14 cellular contexts compared by ENCODE assay signal in the genomic region with DNA sequence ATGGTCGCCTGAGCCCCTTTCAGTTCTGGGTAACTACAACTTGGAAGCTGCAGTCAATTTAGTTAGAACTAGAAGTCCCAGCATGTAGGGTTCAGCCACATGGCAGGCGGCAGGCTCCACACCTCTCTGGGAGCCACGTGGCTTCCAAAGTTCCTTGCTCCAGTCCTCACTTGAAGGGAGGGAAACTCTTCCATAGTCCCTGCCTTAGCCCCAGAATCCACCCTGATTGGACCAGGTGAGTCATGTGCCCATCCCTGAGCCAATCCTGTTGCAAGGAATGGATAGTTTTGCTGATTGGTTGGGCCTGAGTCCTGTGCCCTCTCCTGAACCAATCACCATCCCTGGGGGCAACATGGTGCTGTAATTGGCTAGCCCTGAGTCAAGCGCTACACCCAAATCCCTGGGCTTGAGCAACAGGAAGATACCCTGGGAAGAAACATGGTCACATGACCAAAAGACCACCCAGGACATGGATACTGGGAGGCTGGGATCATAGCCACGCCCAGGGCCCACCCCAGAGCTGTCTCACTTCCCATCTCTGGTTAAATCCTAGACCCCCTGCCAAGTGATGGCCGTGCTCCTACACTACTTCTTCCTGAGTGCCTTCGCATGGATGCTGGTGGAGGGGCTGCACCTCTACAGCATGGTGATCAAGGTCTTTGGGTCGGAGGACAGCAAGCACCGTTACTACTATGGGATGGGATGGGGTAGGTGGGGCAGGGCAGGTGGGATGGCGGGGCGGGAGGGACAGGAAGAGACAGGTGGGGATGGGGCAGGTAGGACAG.
"Had no signal": no experiment of that assay in that cellular context is flagged by ENCODE, and none has a peak within 500 bp of the region (broad histone marks: within the 10 kb centered on the region; RNA-seq: fewer than 3 reads in every experiment).

No MANE protein-coding gene starts in this region.

- H3K4me1 ChIP-seq: ascending aorta, breast epithelium had no signal

- FAIRE-seq: colon, endometrium, islet of Langerhans had no signal

- H3K36me3 ChIP-seq: ascending aorta, breast epithelium, neutrophil, suprapubic skin had no signal

- H3K27ac ChIP-seq: ascending aorta, breast epithelium, gastroesophageal sphincter, neutrophil, suprapubic skin had no signal

- DNase-seq: activated CD4-positive, alpha-beta T cell treated with anti-CD3 and anti-CD28 coated beads, Interleukin-2, amount 50 U/mL, for 1 hour; mammary epithelial cell; naive B cell had no signal

- H3K9me3 ChIP-seq: ascending aorta, breast epithelium, gastroesophageal sphincter, neutrophil, suprapubic skin had no signal

- H3K4me3 ChIP-seq: ascending aorta, breast epithelium, gastroesophageal sphincter, smooth muscle cell, suprapubic skin had no signal

- ATAC-seq: activated CD4-positive, CD25-positive, alpha-beta regulatory T cell treated with anti-CD3 and anti-CD28 coated beads, Interleukin-2, amount 50 U/mL, for 24 hours; gastroesophageal sphincter; left colon had no signal

- H3K27me3 ChIP-seq: ascending aorta, gastroesophageal sphincter had no signal

- H3K4me2 ChIP-seq: smooth muscle cell had no signal
